Comparison of ENCODE assay signal across 19 cellular contexts in the genomic region with DNA sequence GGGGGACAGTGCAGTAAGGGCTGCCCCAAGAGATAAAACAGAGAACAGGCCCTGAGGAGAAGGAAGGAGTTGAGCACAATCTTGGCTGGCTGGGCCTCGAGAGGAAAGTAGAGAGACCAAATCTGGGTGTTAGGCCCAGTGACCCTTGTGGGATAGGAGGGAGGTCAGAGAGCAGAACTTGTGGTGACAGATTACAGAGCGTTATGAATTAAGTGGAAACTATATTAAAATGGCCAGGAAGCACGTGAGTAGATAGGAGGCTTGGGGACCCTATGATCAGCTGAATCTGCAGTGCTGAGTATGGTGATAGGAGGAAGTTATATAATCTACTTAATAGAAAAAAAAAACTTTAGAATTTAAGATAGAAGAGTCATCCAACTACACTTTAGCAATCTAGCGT. TPM values are rescaled to one million over a fixed set of nuclear protein-coding genes. Genes with fewer than 3 reads are reported as not detected.
DNase-seq lines count a peak whose midpoint lies in the region; ATAC-seq, FAIRE-seq and TF ChIP-seq lines count a peak whose summit lies in the region.
"Had no signal": no experiment of that assay in that cellular context is flagged by ENCODE, and none has a peak within 500 bp of the region (broad histone marks: within the 10 kb centered on the region; RNA-seq: fewer than 3 reads in every experiment).

No MANE protein-coding gene starts in this region.

- H3K9me2 ChIP-seq in Karpas-422 (replicated peaks; ENCODE audit: insufficient read depth, low read length), result no peaks in the 10 kb centered on the region

- H3K79me2 ChIP-seq in Karpas-422 (ENCODE audit: low read length), result peaks cover 95% of the 10 kb centered on the region
- peaks cover 20% of the 10 kb centered on the region for H3K79me2 ChIP-seq in GM12878 (ENCODE audit: control insufficient read depth, insufficient read depth, low read length)

- ATAC-seq in activated naive CD4-positive, alpha-beta T cell treated with anti-CD3 and anti-CD28 coated beads, Interleukin-2, amount 50 U/mL, for 72 hours, result no peak
- no peak for ATAC-seq in GM12878
- ATAC-seq: left lung had no signal

- peaks cover 41% of the 10 kb centered on the region for H3K4me1 Mint-ChIP-seq in activated naive CD4-positive, alpha-beta T cell treated with anti-CD3 and anti-CD28 coated beads for 36 hours (ENCODE audit: low read depth)

- no peak overlapping the region for H3K4me3 ChIP-seq in Karpas-422 (ENCODE audit: low read length)
- H3K4me3 ChIP-seq in GM12878, result no peak overlapping the region
- H3K4me3 ChIP-seq in neutrophil (ENCODE audit: low read depth in 1 of 2, low read length in 1 of 2), result no peak overlapping the region
- H3K4me3 ChIP-seq: left lung, ovary, SJSA1, testis had no signal

- H3K9me3 Mint-ChIP-seq in activated naive CD4-positive, alpha-beta T cell treated with anti-CD3 and anti-CD28 coated beads, Interleukin-2, amount 50 U/mL, for 72 hours, result no peaks in the 10 kb centered on the region
- H3K9me3 Mint-ChIP-seq in activated naive CD4-positive, alpha-beta T cell treated with anti-CD3 and anti-CD28 coated beads for 36 hours, result no peaks in the 10 kb centered on the region

- RAD21 ChIA-PET in GM12878 (lab: Charles Lee; ENCODE audit: unreplicated experiment), result interaction anchor here (0.6 kb wide), 1 partner anchor 90 kb away, joined by 3 read pairs; no protein-coding TSS in a partner anchor

- no peak overlapping the region for H3K4me3 Mint-ChIP-seq in activated naive CD4-positive, alpha-beta T cell treated with anti-CD3 and anti-CD28 coated beads for 36 hours

- no peak for DNase-seq in activated naive CD4-positive, alpha-beta T cell treated with anti-CD3 and anti-CD28 coated beads, Interleukin-2, amount 50 U/mL, for 72 hours (ENCODE audit: low spot score in 2 of 2)
- no peak for DNase-seq in activated naive CD4-positive, alpha-beta T cell treated with anti-CD3 and anti-CD28 coated beads for 36 hours
- DNase-seq in Karpas-422 (peak; percentile 59), GM12878 (ENCODE audit: low read depth, low spot score) (no peak), erythroblast (lab: John Stamatoyannopoulos, UW) (no peak), RKO (ENCODE audit: low spot score) (no peak), NCI-H1694 (lab: John Stamatoyannopoulos, UW) (no peak)
- DNase-seq: dermis blood vessel endothelial cell, GF-D8, KBM-7, left lung, NCI-H2081, NCI-H524, ovary, testis had no signal

- no peaks in the 10 kb centered on the region for H3K9me3 ChIP-seq in Karpas-422 (ENCODE audit: low read length)
- H3K9me3 ChIP-seq in GM12878 (replicated peaks; ENCODE audit: control insufficient read depth, insufficient read depth, low read length), result no peaks in the 10 kb centered on the region
- no peaks in the 10 kb centered on the region for H3K9me3 ChIP-seq in neutrophil
- H3K9me3 ChIP-seq: left lung, ovary, SJSA1, testis had no signal

- SMC1A ChIA-PET in GM12878 (lab: Charles Lee; ENCODE audit: uncharacterized antibody, unreplicated experiment), result interaction anchor here (0.8 to 0.9 kb wide), 2 partner anchors 36 to 140 kb away, joined by 3 read pairs; no protein-coding TSS in a partner anchor

- H3K27ac ChIP-seq in Karpas-422 (ENCODE audit: low read length) (peak overlapping the region; percentile 82), GM12878 (ENCODE audit: control insufficient read depth, insufficient read depth) (peak overlapping the region; percentile 37; the same call in 1 of the 2 replicates), neutrophil (peak overlapping the region; percentile 41)
- H3K27ac ChIP-seq: HL-60, left lung, ovary, SJSA1, testis had no signal

- H3K4me1 ChIP-seq in Karpas-422 (ENCODE audit: low read length) (peaks cover 52% of the 10 kb centered on the region), GM12878 (ENCODE audit: control insufficient read depth, insufficient read depth, low read length) (peaks cover 28% of the 10 kb centered on the region), neutrophil (ENCODE audit: control insufficient read depth in 1 of 2, insufficient read depth in 1 of 2, low read depth in 1 of 2, low read length in 1 of 2) (peaks cover 0 to 8% of the 10 kb centered on the region in 2 experiments)
- H3K4me1 ChIP-seq: SJSA1 had no signal

- H3K4me2 ChIP-seq in Karpas-422 (ENCODE audit: low read depth, low read length, poor library complexity, severe bottlenecking) (no peak overlapping the region), GM12878 (ENCODE audit: control insufficient read depth, insufficient read depth) (no peak overlapping the region)

- H3K27me3 ChIP-seq in Karpas-422 (ENCODE audit: low read length) (no peaks in the 10 kb centered on the region), GM12878 (replicated peaks in 1 of 2; ENCODE audit: control insufficient read depth in 2 of 2, insufficient read depth in 2 of 2, low read length in 1 of 2) (no peaks in the 10 kb centered on the region), neutrophil (no peaks in the 10 kb centered on the region)
- H3K27me3 ChIP-seq: left lung, ovary, SJSA1, testis had no signal

- H3K36me3 ChIP-seq in Karpas-422 (ENCODE audit: insufficient read depth, low read length) (peaks cover 31% of the 10 kb centered on the region), GM12878 (ENCODE audit: control insufficient read depth in 2 of 2, insufficient read depth in 2 of 2, low read length in 1 of 2) (peaks cover 6% of the 10 kb centered on the region in 2 experiments; a peak in 3 of 4 replicates), neutrophil (peaks cover 22% of the 10 kb centered on the region)
- H3K36me3 ChIP-seq: ovary, SJSA1 had no signal

- 86% methylated on average over 4 of the region's 4 CpGs for WGBS in GM12878 (ENCODE audit: insufficient coverage, insufficient replicate concordance, low lambda C conversion rate, missing lambda C conversion rate)

- TF ChIP-seq EP300 in GM12878 (IDR thresholded peaks at IDR 0.05; ENCODE audit: borderline replicate concordance in 1 of 2, control insufficient read depth in 1 of 2, low read depth in 2 of 2, low read length in 2 of 2), result no peak

- no peak for FAIRE-seq in GM12878 (lab: Jason Lieb, UNC)
- FAIRE-seq: GM12892 had no signal

- H3K36me3 Mint-ChIP-seq in activated naive CD4-positive, alpha-beta T cell treated with anti-CD3 and anti-CD28 coated beads, Interleukin-2, amount 50 U/mL, for 72 hours, result peaks cover 0 to 18% of the 10 kb centered on the region in 2 donors
- H3K36me3 Mint-ChIP-seq in activated naive CD4-positive, alpha-beta T cell treated with anti-CD3 and anti-CD28 coated beads for 36 hours (ENCODE audit: low read depth), result peaks cover 16% of the 10 kb centered on the region

- POLR2A ChIA-PET in GM12878 (lab: Charles Lee), result interaction anchor here (0.9 kb wide), 1 partner anchor 28 kb away, joined by 3 read pairs; no protein-coding TSS in a partner anchor

- no peak for TF ChIP-seq CTCF in GM12878 (IDR thresholded peaks at IDR 0.05 in 2 of 3, conservative IDR thresholded peaks at IDR 0.05 in 1 of 3; ENCODE audit: control insufficient read depth in 2 of 3, extremely low read depth in 1 of 3, insufficient read depth in 1 of 3, low read depth in 3 of 3, low read length in 3 of 3)
- no peak for TF ChIP-seq CTCF in neutrophil (IDR thresholded peaks at IDR 0.05)

- TF ChIP-seq RAD21 in GM12878 (IDR thresholded peaks at IDR 0.05; ENCODE audit: insufficient read depth, low read depth, low read length), result no peak

- in situ Hi-C loops in GM12878 (cut with MboI), result no loop called here

- H2AFZ ChIP-seq in Karpas-422 (ENCODE audit: low read length) (no peak overlapping the region), GM12878 (ENCODE audit: control insufficient read depth, low read depth, low read length) (no peak overlapping the region)

- no TSS peak for BruUV-seq in GM12878 (replicated peaks; lab: Mats Ljungman, UMichigan)

- H3K9ac ChIP-seq in Karpas-422 (ENCODE audit: low read length) (peak overlapping the region; percentile 40), GM12878 (ENCODE audit: control insufficient read depth, insufficient read depth, low read length) (no peak overlapping the region)

- no peaks in the 10 kb centered on the region for H3K27me3 Mint-ChIP-seq in activated naive CD4-positive, alpha-beta T cell treated with anti-CD3 and anti-CD28 coated beads for 36 hours (ENCODE audit: low read depth)

- peak overlapping the region; percentile 2 to 76 for H3K27ac Mint-ChIP-seq in activated naive CD4-positive, alpha-beta T cell treated with anti-CD3 and anti-CD28 coated beads, Interleukin-2, amount 50 U/mL, for 72 hours
- no peak overlapping the region for H3K27ac Mint-ChIP-seq in activated naive CD4-positive, alpha-beta T cell treated with anti-CD3 and anti-CD28 coated beads for 36 hours

- CTCF ChIA-PET in activated naive CD4-positive, alpha-beta T cell treated with anti-CD3 and anti-CD28 coated beads for 36 hours (lab: Charles Lee), result interaction anchor here (0.9 kb wide), 2 partner anchors 28 to 29 kb away, joined by 3 to 4 read pairs; no protein-coding TSS in a partner anchor
- CTCF ChIA-PET in GM12878 (lab: Yijun Ruan, JAX), result interaction anchor here (0.7 to 1.4 kb wide), 2 partner anchors 11 to 26 kb away, joined by 3 to 5 read pairs; no protein-coding TSS in a partner anchor

- peaks cover 9% of the 10 kb centered on the region; the same call in 1 of the 2 replicates for H4K20me1 ChIP-seq in Karpas-422 (ENCODE audit: insufficient read depth, low read depth, low read length)
- H4K20me1 ChIP-seq in GM12878 (ENCODE audit: control insufficient read depth, insufficient read depth), result no peaks in the 10 kb centered on the region

- intact Hi-C loops in activated naive CD4-positive, alpha-beta T cell treated with anti-CD3 and anti-CD28 coated beads for 36 hours (cut with micrococcal nuclease), result no loop called here
- intact Hi-C loops in GM12878 (cut with micrococcal nuclease; ENCODE audit: unreplicated experiment), result no loop called here

- TF ChIP-seq POLR2A in GM12878 (IDR thresholded peaks at IDR 0.05; ENCODE audit: low read depth, low read length), result no peak
- TF ChIP-seq POLR2A in erythroblast (IDR thresholded peaks at IDR 0.05; ENCODE audit: low read length), result no peak

RNA-seq across cellular contexts. Expression of gene ST6GAL1, which starts 30.0 kb away (rescaled TPM):
- 10 to 100 TPM; 32.0 to 96.6 TPM for total RNA-seq in activated naive CD4-positive, alpha-beta T cell treated with anti-CD3 and anti-CD28 coated beads, Interleukin-2, amount 50 U/mL, for 72 hours
- 10 to 100 TPM; 76.2 to 78.0 TPM for total RNA-seq in activated naive CD4-positive, alpha-beta T cell treated with anti-CD3 and anti-CD28 coated beads for 36 hours
- total RNA-seq in Karpas-422 (2014; rRNA removed; shearing (Covaris generic); ENCODE audit: low replicate concordance), result 304 and 416 TPM in 2 replicates
- 750 and 754 TPM in 2 replicates for total RNA-seq in GM12878 (2013; cell fraction: nucleolus; rRNA removed)
- 139 and 147 TPM in 2 replicates for total RNA-seq in GM12878 (2014; rRNA removed)
- 158 and 169 TPM in 2 replicates for total RNA-seq in GM12878 (2014; rRNA removed; fragmentation: Illumina TruSeq; extraction: Trizol)
- total RNA-seq in GM12878 (2021), result 207 and 220 TPM in 2 replicates
- polyA plus RNA-seq in GM12878 (2011; ENCODE audit: low read depth), result 139 TPM
- polyA plus RNA-seq in GM12878 (2011; rRNA removed), result 190 and 214 TPM in 2 replicates
- 169 and 192 TPM in 2 replicates for polyA plus RNA-seq in GM12878 (2011; cell fraction: cytosol; rRNA removed)
- 106 and 131 TPM in 2 replicates for polyA plus RNA-seq in GM12878 (2011; cell fraction: nucleus; rRNA removed)
- 141 and 183 TPM in 2 replicates for polyA plus RNA-seq in GM12878 (2012)
- polyA plus RNA-seq in GM12878 (2014; fragmentation: Illumina TruSeq; extraction: Trizol), result 248 and 268 TPM in 2 replicates
- polyA plus RNA-seq in GM12878 (2014; fragmentation: Nextera tagmentation; extraction: Ambion mirVana), result 10 to 100 TPM; 74.2 to 75.0 TPM
- 163 and 174 TPM in 2 replicates for polyA plus RNA-seq in GM12878 (2014; rRNA removed)
- 100 to 1,000 TPM; 133 to 135 TPM for polyA plus RNA-seq in GM12878 (2016; fragmentation: Nextera tagmentation; extraction: Ambion mirVana)
- polyA minus RNA-seq in GM12878 (2011; rRNA and poly(A)+ RNA removed), result 310 and 330 TPM in 2 replicates
- 80.6 and 80.9 TPM in 2 replicates for polyA minus RNA-seq in GM12878 (2011; cell fraction: cytosol; rRNA and poly(A)+ RNA removed)
- 116 and 151 TPM in 2 replicates for polyA minus RNA-seq in GM12878 (2011; cell fraction: nucleus; rRNA and poly(A)+ RNA removed)
